In genomic region chr11:126465573-126466287, GRCh38 we compare ENCODE assay signal across 8 cellular contexts.
A peak's percentile ranks its signal among the peaks of the same experiment; 100 is the strongest.
DNase-seq lines count a peak whose midpoint lies in the region; ATAC-seq and TF ChIP-seq lines count a peak whose summit lies in the region.

No MANE protein-coding gene starts in this region.

- H3K36me3 ChIP-seq in CD8-positive, alpha-beta memory T cell (ENCODE audit: insufficient read depth, low read length) = no peaks in the 10 kb centered on the region
- H3K36me3 ChIP-seq in Peyer's patch (no peaks in the 10 kb centered on the region), ovary (no peaks in the 10 kb centered on the region)

- POLR2A ChIA-PET in CD8-positive, alpha-beta memory T cell (lab: Charles Lee) = no interaction called here

- H3K27me3 Mint-ChIP-seq in CD8-positive, alpha-beta memory T cell = peaks cover 3 to 12% of the 10 kb centered on the region in 2 donors

- no peak overlapping the region for H3K4me3 ChIP-seq in CD8-positive, alpha-beta memory T cell (ENCODE audit: low read length)
- no peak overlapping the region for H3K4me3 ChIP-seq in Peyer's patch
- H3K4me3 ChIP-seq in ovary = no peak overlapping the region

- peaks cover 16 to 25% (median 21%) of the 10 kb centered on the region in 3 donors for H3K4me1 Mint-ChIP-seq in CD8-positive, alpha-beta memory T cell

- H3K27me3 ChIP-seq in CD8-positive, alpha-beta memory T cell (ENCODE audit: insufficient read depth, low read length, poor library complexity, severe bottlenecking) = no peaks in the 10 kb centered on the region
- H3K27me3 ChIP-seq in Peyer's patch (no peaks in the 10 kb centered on the region), ovary (no peaks in the 10 kb centered on the region)

- TF ChIP-seq POLR2A in Peyer's patch (IDR thresholded peaks at IDR 0.05) (no peak), ovary (IDR thresholded peaks at IDR 0.05) (no peak)

- intact Hi-C loops in left colon (cut with DNase I, micrococcal nuclease) (no loop called here), ovary (cut with DNase I) (no loop called here)

- peak overlapping the region in 6 of 7 donors; percentile 37 to 64 (median 56) for H3K4me3 Mint-ChIP-seq in CD8-positive, alpha-beta memory T cell

- no peak overlapping the region for H3K27ac ChIP-seq in CD8-positive, alpha-beta memory T cell (ENCODE audit: low read depth, low read length)
- H3K27ac ChIP-seq in Peyer's patch (peak overlapping the region in 1 of 4 donors; percentile 28), ovary (no peak overlapping the region)

- H3K9me3 ChIP-seq in CD8-positive, alpha-beta memory T cell (ENCODE audit: low read length) = no peaks in the 10 kb centered on the region
- H3K9me3 ChIP-seq in Peyer's patch (no peaks in the 10 kb centered on the region), ovary (no peaks in the 10 kb centered on the region)

- CTCF ChIA-PET in CD8-positive, alpha-beta memory T cell (lab: Charles Lee) = interaction anchor here (8.9 kb wide), 1 partner anchor 15 kb away, joined by 59 read pairs; no protein-coding TSS in a partner anchor

- 38 to 51% (median 48%) methylated on average over 20 of the region's 20 CpGs for WGBS in ovary, 3 donors

- TF ChIP-seq EP300 in ovary (IDR thresholded peaks at IDR 0.05) = no peak

- no peaks in the 10 kb centered on the region for H3K36me3 Mint-ChIP-seq in CD8-positive, alpha-beta memory T cell

- no peak for TF ChIP-seq CTCF in Peyer's patch (IDR thresholded peaks at IDR 0.05)
- TF ChIP-seq CTCF in ovary (IDR thresholded peaks at IDR 0.05) = no peak

- peak overlapping the region; percentile 6 to 95 (median 52) for H3K27ac Mint-ChIP-seq in CD8-positive, alpha-beta memory T cell

- ATAC-seq in GM19328 (IDR thresholded peaks at IDR 0.05; ENCODE audit: unreplicated experiment) (peak; percentile 51), HG03280 (IDR thresholded peaks at IDR 0.05; ENCODE audit: unreplicated experiment) (peak; percentile 62), left colon (peak; percentile 59)

- DNase-seq in CD8-positive, alpha-beta memory T cell = peak in 1 of 5 donors; percentile 18
- DNase-seq in Peyer's patch (peak in 2 of 3 donors; percentile 19 to 59), left colon (peak; percentile 45 to 47), ovary (no peak), cerebellum (ENCODE audit: low spot score) (no peak), UCSD-AML1 (lab: John Stamatoyannopoulos, UW; ENCODE audit: unreplicated experiment) (no peak)

- H3K4me1 ChIP-seq in CD8-positive, alpha-beta memory T cell (ENCODE audit: insufficient read depth, low read length) = peaks cover 14% of the 10 kb centered on the region
- H3K4me1 ChIP-seq in Peyer's patch (peaks cover 0 to 11% (median 4%) of the 10 kb centered on the region in 4 donors), ovary (ENCODE audit: insufficient read depth) (peaks cover 6% of the 10 kb centered on the region)

- no peaks in the 10 kb centered on the region for H3K9me3 Mint-ChIP-seq in CD8-positive, alpha-beta memory T cell

Comparison
In these comparisons a context has a peak if more than half of its experiments do, and no peak if none do; other contexts are left out.
1. DNase-seq: peak in Peyer's patch (2 of 3) and left colon (2 of 2); none in ovary (0 of 5), cerebellum (single experiment) and UCSD-AML1 (single experiment).
2. Peak in every context shown above with its lines, with median percentiles within 50 percentile points of each other: ATAC-seq.